Comparison of ENCODE assay signal across 18 cellular contexts in the genomic region with DNA sequence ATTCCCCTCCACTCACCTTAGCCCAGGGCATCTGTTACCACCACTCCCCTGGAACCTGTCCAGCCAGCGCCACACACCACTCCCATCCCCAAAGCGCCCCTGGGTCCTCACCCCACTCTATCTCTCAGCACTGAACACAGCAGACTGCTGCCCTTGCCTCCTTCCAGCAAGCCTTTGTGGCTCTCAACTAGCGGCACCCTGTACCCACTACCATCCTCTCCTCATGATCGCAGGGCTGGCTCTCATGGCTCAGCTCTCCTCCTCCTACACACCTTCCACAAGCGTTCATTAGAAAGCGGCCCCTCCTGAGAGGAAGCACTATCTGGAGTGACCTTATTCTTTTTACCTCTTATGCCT. TPM values are rescaled to one million over a fixed set of nuclear protein-coding genes. Genes with fewer than 3 reads are reported as not detected.
"Had no signal": no experiment of that assay in that cellular context is flagged by ENCODE, and none has a peak within 500 bp of the region (broad histone marks: within the 10 kb centered on the region; RNA-seq: fewer than 3 reads in every experiment).

No MANE protein-coding gene starts in this region.

- H3K4me1 ChIP-seq: esophagus muscularis mucosa, prostate gland, suprapubic skin, transverse colon had no signal

- H3K36me3 ChIP-seq: esophagus muscularis mucosa, prostate gland, suprapubic skin, transverse colon had no signal

- H3K4me3 ChIP-seq: esophagus muscularis mucosa, mucosa of descending colon, prostate gland, suprapubic skin, transverse colon had no signal

- H3K9me3 ChIP-seq: esophagus muscularis mucosa, mucosa of descending colon, prostate gland, suprapubic skin, transverse colon had no signal

- H3K27ac ChIP-seq: esophagus muscularis mucosa, prostate gland, suprapubic skin, transverse colon had no signal

- DNase-seq: activated CD4-positive, alpha-beta T cell treated with anti-CD3 and anti-CD28 coated beads for 48 hours; activated CD8-positive, alpha-beta T cell treated with anti-CD3 and anti-CD28 coated beads for 36 hours; activated naive CD4-positive, alpha-beta T cell; activated naive CD8-positive, alpha-beta T cell treated with anti-CD3 and anti-CD28 coated beads for 36 hours; activated T-cell treated with anti-CD3 and anti-CD28 coated beads, Interleukin-2, amount 50 U/mL, for 1 hour; effector CD8-positive, alpha-beta T cell; mesenchymal stem cell; naive B cell; right cardiac atrium; small intestine; stimulated activated CD4-positive, alpha-beta T cell treated with anti-CD3 and anti-CD28 coated beads, Interleukin-15, amount 100 ng/mL, for 24 hours; stimulated activated CD4-positive, alpha-beta T cell treated with anti-CD3 and anti-CD28 coated beads, Interleukin-2, amount 100 ng/mL, for 48 hours; transverse colon had no signal

- ATAC-seq: activated CD8-positive, alpha-beta T cell treated with anti-CD3 and anti-CD28 coated beads for 36 hours had no signal

RNA-seq across cellular contexts. Expression of a gene that starts 13.3 kb away (rescaled TPM):
- total RNA-seq: T-helper 2 cell treated with Interferon-gamma antibody and Interleukin-4, amounts not matched to agents 100 ng/mL and 5 ng/mL, for 36 hours had no signal
